ENCODE assay signal across 10 cellular contexts in the genomic region with DNA sequence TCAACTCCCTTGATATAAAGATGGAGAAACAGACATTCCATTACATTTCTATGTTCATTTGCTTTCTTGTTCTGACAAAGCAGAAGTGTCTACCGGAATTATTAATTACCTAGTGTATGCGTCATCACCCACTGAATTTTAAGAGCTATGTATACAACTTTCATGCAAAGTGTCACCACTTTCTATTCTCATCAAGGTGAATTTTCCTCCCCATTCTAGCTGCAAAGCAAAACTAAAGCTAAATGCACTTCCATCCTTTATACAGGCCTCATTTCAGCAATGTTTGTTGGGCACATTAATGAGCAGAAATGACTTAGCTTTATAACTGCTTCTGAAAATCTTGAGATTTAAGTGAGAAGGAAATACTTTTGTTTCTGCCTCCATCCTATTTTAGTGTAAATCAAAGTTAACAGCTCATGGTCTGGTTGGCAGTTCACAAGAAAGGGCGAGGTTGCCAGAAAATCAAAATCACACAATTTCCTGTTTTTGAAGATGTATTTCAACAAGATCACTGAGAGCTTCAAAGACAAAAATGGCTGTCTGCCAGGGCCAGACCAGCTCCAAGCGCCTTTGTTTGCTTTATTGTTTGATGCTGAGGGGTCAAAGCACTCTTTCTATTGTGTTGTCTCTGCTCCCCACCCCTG. TPM values are rescaled to one million over a fixed set of nuclear protein-coding genes. Genes with fewer than 3 reads are reported as not detected.
A peak's percentile ranks its signal among the peaks of the same experiment; 100 is the strongest.
DNase-seq lines count a peak whose midpoint lies in the region; ATAC-seq, FAIRE-seq and TF ChIP-seq lines count a peak whose summit lies in the region.
"Had no signal": no experiment of that assay in that cellular context is flagged by ENCODE, and none has a peak within 500 bp of the region (broad histone marks: within the 10 kb centered on the region; RNA-seq: fewer than 3 reads in every experiment).

No MANE protein-coding gene starts in this region.

- DNase-seq in stimulated activated naive CD4-positive, alpha-beta T cell (lab: John Stamatoyannopoulos, UW) = peak; percentile 8 to 81 (median 62)
- DNase-seq in stimulated activated naive CD4-positive, alpha-beta T cell treated with Interleukin-2 at 50 U/mL for 16 hours (lab: John Stamatoyannopoulos, UW) = no peak
- no peak for DNase-seq in pancreas
- DNase-seq in NCI-H446 (lab: John Stamatoyannopoulos, UW) = no peak
- no peak for DNase-seq in body of pancreas
- DNase-seq in NCI-H1105 treated with DMSO at 0.1 percent for 48 hours (lab: John Stamatoyannopoulos, UW) = no peak
- DNase-seq: PC-9 had no signal

- H3K36me3 ChIP-seq in pancreas = no peaks in the 10 kb centered on the region
- no peaks in the 10 kb centered on the region for H3K36me3 ChIP-seq in body of pancreas (replicated peaks in 1 of 2; ENCODE audit: insufficient read depth in 1 of 2, low read depth in 2 of 2)

- H3K4me1 ChIP-seq in pancreas (no peaks in the 10 kb centered on the region), body of pancreas (no peaks in the 10 kb centered on the region)

- H3K9me3 ChIP-seq in pancreas (no peaks in the 10 kb centered on the region), body of pancreas (no peaks in the 10 kb centered on the region)

- intact Hi-C loops in pancreas (cut with DNase I) = no loop called here
- intact Hi-C loops in body of pancreas (cut with DNase I) = no loop called here

- TF ChIP-seq CTCF in pancreas (IDR thresholded peaks at IDR 0.05) (no peak), body of pancreas (IDR thresholded peaks at IDR 0.05) (no peak)

- ATAC-seq in HG03432 (IDR thresholded peaks at IDR 0.05; ENCODE audit: unreplicated experiment) (peak; percentile 81), pancreas (no peak), body of pancreas (no peak)

- WGBS in pancreas, 2 donors = 77 to 92% methylated on average over 4 of the region's 4 CpGs
- 68 to 72% methylated on average over 4 of the region's 4 CpGs for WGBS in body of pancreas, 2 donors

- no peak for FAIRE-seq in pancreas (lab: Jason Lieb, UNC)

- no peaks in the 10 kb centered on the region for H3K27me3 ChIP-seq in pancreas
- no peaks in the 10 kb centered on the region for H3K27me3 ChIP-seq in body of pancreas

- TF ChIP-seq POLR2A in body of pancreas (IDR thresholded peaks at IDR 0.05) = no peak

- H3K4me3 ChIP-seq in pancreas (no peak overlapping the region), body of pancreas (no peak overlapping the region)
- H3K4me3 ChIP-seq: PC-9 had no signal

- H3K27ac ChIP-seq in angular gyrus (ENCODE audit: low read depth, low read length) = peak overlapping the region; percentile 8
- H3K27ac ChIP-seq in pancreas = no peak overlapping the region
- peak overlapping the region in 1 of 4 donors; percentile 18 for H3K27ac ChIP-seq in body of pancreas
- H3K27ac ChIP-seq: PC-9 had no signal

RNA-seq across cellular contexts. Expression of gene FAM9C, which starts 7.2 kb away (rescaled TPM):
- not detected for total RNA-seq in pancreas
- polyA plus RNA-seq in pancreas = not detected
- total RNA-seq in body of pancreas = not detected
- total RNA-seq: epithelial cell of proximal tubule, PC-9 had no signal

Comparison
In these comparisons a context has a peak if more than half of its experiments do, and no peak if none do; other contexts are left out.
1. DNase-seq: peak in stimulated activated naive CD4-positive, alpha-beta T cell (6 of 6); none in stimulated activated naive CD4-positive, alpha-beta T cell treated with Interleukin-2 at 50 U/mL for 16 hours (single experiment), pancreas (0 of 6), NCI-H446 (0 of 2), body of pancreas (0 of 4) and NCI-H1105 treated with DMSO at 0.1 percent for 48 hours (single experiment).